Comparison of ENCODE assay signal across 22 cellular contexts in the genomic region with DNA sequence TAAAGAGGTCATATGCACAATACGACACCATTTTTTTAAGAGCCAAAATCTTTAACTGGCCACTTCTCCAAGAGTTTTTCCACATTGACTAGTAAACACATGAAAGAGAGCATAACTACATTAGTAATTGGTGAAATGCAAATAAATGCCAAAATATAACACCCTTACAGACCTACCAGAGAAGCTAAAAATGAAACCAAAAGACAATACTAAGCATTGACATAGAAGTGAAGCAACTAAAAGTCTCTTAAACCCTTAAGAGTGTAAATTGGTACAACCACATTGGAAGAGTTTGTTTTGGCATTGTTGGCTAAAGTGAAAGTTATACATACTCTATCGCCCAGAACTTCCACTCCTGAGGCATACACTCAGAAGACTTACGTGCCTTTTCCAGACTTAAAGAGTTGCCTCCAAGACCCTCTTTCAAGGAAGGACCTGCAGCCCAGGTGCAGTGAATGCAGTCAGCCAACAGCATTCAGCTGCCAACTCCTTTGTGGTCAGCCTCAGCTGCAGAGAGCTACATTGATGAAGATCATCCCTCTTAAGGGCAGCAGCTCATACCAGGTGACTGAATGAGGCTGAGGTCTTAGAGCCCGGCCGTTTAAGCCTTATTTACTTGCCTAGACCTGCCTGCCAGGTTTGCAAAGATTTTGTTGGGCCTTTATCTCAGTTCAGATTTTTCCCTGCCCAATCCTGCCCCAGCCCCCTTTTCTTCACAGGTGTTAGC.
DNase-seq lines count a peak whose midpoint lies in the region; ATAC-seq and TF ChIP-seq lines count a peak whose summit lies in the region.
"Had no signal": no experiment of that assay in that cellular context is flagged by ENCODE, and none has a peak within 500 bp of the region (broad histone marks: within the 10 kb centered on the region; RNA-seq: fewer than 3 reads in every experiment).

No MANE protein-coding gene starts in this region.

- H3K9me3 Mint-ChIP-seq in CD4-positive, alpha-beta T cell, result peaks cover 5% of the 10 kb centered on the region
- H3K9me3 Mint-ChIP-seq: H9, nephron progenitor cell had no signal

- ATAC-seq in CD4-positive, alpha-beta T cell (ENCODE audit: poor library complexity), result no peak
- ATAC-seq: activated T-cell treated with anti-CD3 and anti-CD28 coated beads, Interleukin-2, amount 50 U/mL, for 4 hours; heart right ventricle; mucosa of descending colon; T-cell had no signal

- intact Hi-C loops in CD4-positive, alpha-beta T cell (cut with DNase I, micrococcal nuclease), result no loop called here

- no peaks in the 10 kb centered on the region for H3K36me3 Mint-ChIP-seq in CD4-positive, alpha-beta T cell (ENCODE audit: low read depth)
- H3K36me3 Mint-ChIP-seq: T-cell had no signal

- H3K36me3 ChIP-seq in ACC112 (ENCODE audit: insufficient read depth, low read length), result no peaks in the 10 kb centered on the region
- H3K36me3 ChIP-seq: cardiac muscle cell, heart right ventricle, sigmoid colon had no signal

- H3K4me3 ChIP-seq in ACC112 (ENCODE audit: low read depth, low read length), result peak overlapping the region; percentile 46; the same call in 1 of the 2 replicates
- H3K4me3 ChIP-seq: cardiac muscle cell, heart right ventricle, mucosa of descending colon, sigmoid colon had no signal

- DNase-seq in HK-2 (ENCODE audit: unreplicated experiment), result peak; percentile 2
- peak; percentile 35 for DNase-seq in NCI-H510A treated with DMSO at 0.1 percent for 48 hours (lab: John Stamatoyannopoulos, UW)
- peak; percentile 4 for DNase-seq in glomerular visceral epithelial cell (ENCODE audit: extremely low spot score)
- no peak for DNase-seq in stimulated activated CD4-positive, alpha-beta T cell treated with anti-CD3 and anti-CD28 coated beads, Interleukin-1b, Interleukin-23, amount 100 ng/mL, for 48 hours
- DNase-seq in GM19240 (ENCODE audit: insufficient read length, low spot score), result no peak
- no peak for DNase-seq in CD4-positive, alpha-beta T cell
- DNase-seq: activated naive CD4-positive, alpha-beta T cell treated with Interleukin-2 at 50 U/mL for 16 hours; activated T-cell treated with anti-CD3 and anti-CD28 coated beads, Interleukin-2, amount 50 U/mL, for 4 hours; amniotic stem cell; H9; heart right ventricle; mucosa of descending colon; NCI-H1930; NCI-H524 treated with DMSO at 0.1 percent for 48 hours; nephron progenitor cell; posterior cingulate gyrus; sigmoid colon; substantia nigra; T-cell had no signal

- TF ChIP-seq CTCF in CD4-positive, alpha-beta T cell (IDR thresholded peaks at IDR 0.05), result no peak

- POLR2A ChIA-PET in CD4-positive, alpha-beta T cell (lab: Charles Lee), result no interaction called here

- CTCF ChIA-PET in CD4-positive, alpha-beta T cell (lab: Charles Lee), result no interaction called here

- no peaks in the 10 kb centered on the region for H3K27me3 ChIP-seq in ACC112 (ENCODE audit: insufficient read depth, low read length)
- H3K27me3 ChIP-seq in CD4-positive, alpha-beta T cell (ENCODE audit: control insufficient read depth, insufficient read depth, low read length), result no peaks in the 10 kb centered on the region
- H3K27me3 ChIP-seq: cardiac muscle cell, heart right ventricle, sigmoid colon had no signal

- H3K27ac Mint-ChIP-seq in CD4-positive, alpha-beta T cell, result no peak overlapping the region
- H3K27ac Mint-ChIP-seq: nephron progenitor cell, T-cell had no signal

- no peaks in the 10 kb centered on the region for H3K4me1 Mint-ChIP-seq in CD4-positive, alpha-beta T cell (ENCODE audit: low read depth)
- H3K4me1 Mint-ChIP-seq: nephron progenitor cell, T-cell had no signal

- H3K27me3 Mint-ChIP-seq in CD4-positive, alpha-beta T cell, result no peaks in the 10 kb centered on the region
- H3K27me3 Mint-ChIP-seq: T-cell had no signal

- peak overlapping the region; percentile 69 for H2AFZ ChIP-seq in ACC112 (ENCODE audit: low read length, unreplicated experiment)

- no peaks in the 10 kb centered on the region for H3K9me3 ChIP-seq in CD4-positive, alpha-beta T cell (ENCODE audit: control insufficient read depth, low read length)
- H3K9me3 ChIP-seq: heart right ventricle, mucosa of descending colon, sigmoid colon had no signal

- no peak overlapping the region for H3K27ac ChIP-seq in ACC112 (ENCODE audit: low read depth, low read length)
- no peak overlapping the region for H3K27ac ChIP-seq in CD4-positive, alpha-beta T cell (ENCODE audit: low read depth, low read length)
- H3K27ac ChIP-seq: C4-2B, cardiac muscle cell, heart right ventricle, sigmoid colon had no signal

- no peak overlapping the region for H3K4me3 Mint-ChIP-seq in CD4-positive, alpha-beta T cell
- H3K4me3 Mint-ChIP-seq: activated T-cell treated with anti-CD3 and anti-CD28 coated beads, Interleukin-2, amount 50 U/mL, for 4 hours; H9; nephron progenitor cell; T-cell had no signal

- H3K4me1 ChIP-seq in ACC112 (ENCODE audit: control insufficient read depth, insufficient read depth, low read length, unreplicated experiment), result peaks cover 6% of the 10 kb centered on the region
- H3K4me1 ChIP-seq: heart right ventricle, sigmoid colon had no signal

- H3K79me2 ChIP-seq in ACC112 (ENCODE audit: control insufficient read depth, insufficient read depth, low read length, unreplicated experiment), result no peaks in the 10 kb centered on the region

Comparison
In these comparisons a context has a peak if more than half of its experiments do, and no peak if none do; other contexts are left out.
1. DNase-seq: peak in HK-2 (single experiment), NCI-H510A treated with DMSO at 0.1 percent for 48 hours (single experiment) and glomerular visceral epithelial cell (single experiment); none in stimulated activated CD4-positive, alpha-beta T cell treated with anti-CD3 and anti-CD28 coated beads, Interleukin-1b, Interleukin-23, amount 100 ng/mL, for 48 hours (single experiment), GM19240 (single experiment) and CD4-positive, alpha-beta T cell (0 of 10).